In genomic region chr6:113732384-113732966, GRCh38 we compare ENCODE assay signal across 10 cellular contexts.
DNase-seq lines count a peak whose midpoint lies in the region; ATAC-seq and TF ChIP-seq lines count a peak whose summit lies in the region.
"Had no signal": no experiment of that assay in that cellular context is flagged by ENCODE, and none has a peak within 500 bp of the region (broad histone marks: within the 10 kb centered on the region; RNA-seq: fewer than 3 reads in every experiment).

No MANE protein-coding gene starts in this region.

- no peaks in the 10 kb centered on the region for H3K27me3 ChIP-seq in right atrium auricular region
- no peaks in the 10 kb centered on the region for H3K27me3 ChIP-seq in ectodermal cell (ENCODE audit: control insufficient read depth, insufficient read depth, low read length, poor library complexity, severe bottlenecking)

- no peaks in the 10 kb centered on the region for H3K27me3 Mint-ChIP-seq in memory B cell

- H3K36me3 Mint-ChIP-seq in memory B cell: no peaks in the 10 kb centered on the region
- H3K36me3 Mint-ChIP-seq: naive thymus-derived CD8-positive, alpha-beta T cell had no signal

- H3K9me3 Mint-ChIP-seq in memory B cell: no peaks in the 10 kb centered on the region

- no peak overlapping the region for H3K27ac ChIP-seq in right atrium auricular region
- peak overlapping the region; percentile 27 for H3K27ac ChIP-seq in ectodermal cell (ENCODE audit: insufficient read depth, low read depth, low read length, poor library complexity, severe bottlenecking)

- H3K9me3 ChIP-seq in right atrium auricular region (no peaks in the 10 kb centered on the region), ectodermal cell (ENCODE audit: control insufficient read depth, low read length) (no peaks in the 10 kb centered on the region)

- ATAC-seq in Right ventricle myocardium inferior: peak; percentile 97
- no peak for ATAC-seq in memory B cell (ENCODE audit: low read depth)
- no peak for ATAC-seq in HG03196 (IDR thresholded peaks at IDR 0.05; ENCODE audit: unreplicated experiment)
- no peak for ATAC-seq in HG03039 (IDR thresholded peaks at IDR 0.05; ENCODE audit: unreplicated experiment)
- ATAC-seq: naive thymus-derived CD8-positive, alpha-beta T cell had no signal

- intact Hi-C loops in Right ventricle myocardium inferior (cut with DNase I): loop anchor here (2.0 to 5.0 kb wide), 2 partner anchors 125 to 168 kb away; partner anchors contain the start of gene MARCKS

- DNase-seq in Right ventricle myocardium inferior (ENCODE audit: missing footprints): no peak
- DNase-seq in right atrium auricular region (ENCODE audit: low spot score): no peak
- no peak for DNase-seq in memory B cell (ENCODE audit: low spot score in 2 of 2)
- DNase-seq in mesenteric fat pad (ENCODE audit: low spot score): no peak
- no peak for DNase-seq in NCI-H187 treated with DMSO at 0.1 percent for 48 hours (lab: John Stamatoyannopoulos, UW)
- DNase-seq: naive thymus-derived CD8-positive, alpha-beta T cell; T-helper 1 cell had no signal

- no peak overlapping the region for H3K4me3 Mint-ChIP-seq in memory B cell
- H3K4me3 Mint-ChIP-seq: naive thymus-derived CD8-positive, alpha-beta T cell had no signal

- peak in 1 of 2 donors; percentile 36 for TF ChIP-seq CTCF in right atrium auricular region (IDR thresholded peaks at IDR 0.05)

- H3K4me3 ChIP-seq in right atrium auricular region (no peak overlapping the region), ectodermal cell (ENCODE audit: insufficient read depth, low read depth, low read length) (no peak overlapping the region)

- H3K27ac Mint-ChIP-seq in memory B cell: peak overlapping the region; percentile 40
- H3K27ac Mint-ChIP-seq: naive thymus-derived CD8-positive, alpha-beta T cell had no signal

- H3K4me1 ChIP-seq in right atrium auricular region (peaks cover 0 to 17% of the 10 kb centered on the region in 2 donors), ectodermal cell (ENCODE audit: control insufficient read depth, insufficient read depth, low read length) (peaks cover 10% of the 10 kb centered on the region)

- 87 to 88% methylated on average over 4 of the region's 4 CpGs for WGBS in ectodermal cell, 2 experiments

- peaks cover 8% of the 10 kb centered on the region for H3K4me1 Mint-ChIP-seq in memory B cell

- H3K36me3 ChIP-seq in right atrium auricular region (no peaks in the 10 kb centered on the region), ectodermal cell (ENCODE audit: control insufficient read depth, insufficient read depth, low read length) (no peaks in the 10 kb centered on the region)
